In genomic region chr7:139993592-139993991, GRCh38 we compare ENCODE assay signal across 1 cellular context.
TF ChIP-seq lines count a peak whose summit lies in the region.

No MANE protein-coding gene starts in this region.

TF ChIP-seq in HepG2, 621 proteins besides CTCF, POLR2A, EP300 and RAD21:
- peak; percentile 90 for TF ChIP-seq ZNF768 (CRISPR knock-in tag; IDR thresholded peaks at IDR 0.05)
- TF ChIP-seq HMGXB4 (CRISPR knock-in tag; IDR thresholded peaks at IDR 0.05; ENCODE audit: borderline replicate concordance in 1 of 2, low read depth in 1 of 2), result no peak
